ENCODE assay signal across 1 cellular context in genomic region chr4:37951465-37952352, GRCh38.
TF ChIP-seq lines count a peak whose summit lies in the region.

No MANE protein-coding gene starts in this region.

TF ChIP-seq in HepG2, 621 proteins besides CTCF, POLR2A, EP300 and RAD21 (continued from another document):
- no peak for TF ChIP-seq GPBP1L1 (CRISPR knock-in tag; IDR thresholded peaks at IDR 0.05)
- peak; percentile 8; the same call in 1 of the 2 replicates for TF ChIP-seq FOXO1 (CRISPR knock-in tag; IDR thresholded peaks at IDR 0.05)
- TF ChIP-seq FOXP4 (CRISPR knock-in tag; IDR thresholded peaks at IDR 0.05), result 0 out of 2 replicates have a peak, but pooled peaks have one; percentile 6
- no peak for TF ChIP-seq SOX13 (IDR thresholded peaks at IDR 0.05)
- TF ChIP-seq SOX13 (CRISPR knock-in tag; conservative IDR thresholded peaks at IDR 0.05 in 1 of 2, IDR thresholded peaks at IDR 0.05 in 1 of 2), result peak in 1 of 2 experiments; percentile 34; a peak in 1 of 4 replicates
- no peak for TF ChIP-seq BRCA1 (CRISPR knock-in tag; IDR thresholded peaks at IDR 0.05)
- TF ChIP-seq ZNF460 (CRISPR knock-in tag; IDR thresholded peaks at IDR 0.05; ENCODE audit: borderline replicate concordance), result no peak
- peak; percentile 79 for TF ChIP-seq AHDC1 (CRISPR knock-in tag; IDR thresholded peaks at IDR 0.05; ENCODE audit: borderline replicate concordance)
- TF ChIP-seq DPF2 (CRISPR knock-in tag; IDR thresholded peaks at IDR 0.05; ENCODE audit: borderline replicate concordance, low read depth), result 0 out of 2 replicates have a peak, but pooled peaks have one; percentile 8
- TF ChIP-seq ISL2 (CRISPR knock-in tag; IDR thresholded peaks at IDR 0.05), result peak; percentile 41
- TF ChIP-seq FOXJ3 (CRISPR knock-in tag; IDR thresholded peaks at IDR 0.05; ENCODE audit: borderline replicate concordance), result peak; percentile 52; the same call in 1 of the 2 replicates
- peak; percentile 58; the same call in 1 of the 2 replicates for TF ChIP-seq ZNF503 (CRISPR knock-in tag; IDR thresholded peaks at IDR 0.05)
- peak; percentile 35; the same call in 1 of the 2 replicates for TF ChIP-seq CREM (IDR thresholded peaks at IDR 0.05)
- TF ChIP-seq CREM (CRISPR knock-in tag; IDR thresholded peaks at IDR 0.05), result no peak
- TF ChIP-seq SP2 (CRISPR knock-in tag; IDR thresholded peaks at IDR 0.05), result no peak
- peak; percentile 40; the same call in 1 of the 2 replicates for TF ChIP-seq ZGPAT (CRISPR knock-in tag; IDR thresholded peaks at IDR 0.05)
- TF ChIP-seq ARNTL (CRISPR knock-in tag; IDR thresholded peaks at IDR 0.05), result peak; percentile 41; the same call in 1 of the 2 replicates
- TF ChIP-seq HMG20A (CRISPR knock-in tag; IDR thresholded peaks at IDR 0.05; ENCODE audit: borderline replicate concordance), result peak; percentile 39; the same call in 1 of the 2 replicates
- TF ChIP-seq ASH2L (IDR thresholded peaks at IDR 0.05; ENCODE audit: insufficient read length, low read depth, low read length), result peak; percentile 39
- no peak for TF ChIP-seq GATAD1 (CRISPR knock-in tag; IDR thresholded peaks at IDR 0.05)
- peak; percentile 18; the same call in 1 of the 2 replicates for TF ChIP-seq ZNF331 (CRISPR knock-in tag; IDR thresholded peaks at IDR 0.05)
- 0 out of 2 replicates have a peak, but pooled peaks have one; percentile 13 for TF ChIP-seq HDAC2 (CRISPR knock-in tag; IDR thresholded peaks at IDR 0.05)
- peak; percentile 36 for TF ChIP-seq HNF4A (CRISPR knock-in tag; IDR thresholded peaks at IDR 0.05)
- TF ChIP-seq TBX2 (CRISPR knock-in tag; IDR thresholded peaks at IDR 0.05; ENCODE audit: borderline replicate concordance), result peak; percentile 13; the same call in 1 of the 2 replicates
- 0 out of 2 replicates have a peak, but pooled peaks have one; percentile 39 for TF ChIP-seq TFE3 (CRISPR knock-in tag; IDR thresholded peaks at IDR 0.05)
- peak; percentile 13; the same call in 1 of the 2 replicates for TF ChIP-seq HOMEZ (CRISPR knock-in tag; IDR thresholded peaks at IDR 0.05; ENCODE audit: low read depth)
TF ChIP-seq in HepG2: peak in this region for 49.
